32 cellular contexts compared by ENCODE assay signal in the genomic region with DNA sequence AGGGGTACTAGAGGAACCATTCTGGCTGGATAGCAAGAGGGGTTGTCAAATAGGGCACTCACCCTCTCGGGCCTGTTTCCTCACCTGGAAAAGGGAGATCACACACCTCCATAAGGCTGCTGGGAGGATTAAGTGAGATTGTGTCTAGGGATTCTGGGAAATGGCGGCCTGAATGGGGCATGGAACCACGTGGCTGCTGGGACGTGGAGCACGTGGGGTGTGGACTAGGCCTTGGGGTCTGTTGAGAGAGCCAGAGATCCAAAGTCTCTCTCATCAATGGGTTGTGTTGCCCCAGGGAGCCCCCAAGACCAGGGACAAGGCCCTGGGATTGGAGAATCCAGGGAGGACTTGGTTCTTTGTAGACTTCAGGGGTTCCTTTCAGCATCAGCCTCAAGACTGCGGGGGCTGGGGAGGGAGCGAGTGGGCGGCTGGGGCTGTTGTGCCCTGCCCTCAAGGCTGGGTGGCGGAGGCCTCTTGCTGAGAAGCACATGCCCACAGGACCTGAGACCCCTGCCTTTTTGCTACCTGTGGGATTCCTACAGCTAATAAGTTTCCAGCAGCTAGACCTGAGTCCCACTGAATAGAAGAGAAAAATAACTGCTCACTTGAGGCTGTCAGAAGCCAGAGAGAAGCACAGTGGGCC. TPM values are rescaled to one million over a fixed set of nuclear protein-coding genes. Genes with fewer than 3 reads are reported as not detected.
"Had no signal": no experiment of that assay in that cellular context is flagged by ENCODE, and none has a peak within 500 bp of the region (broad histone marks: within the 10 kb centered on the region; RNA-seq: fewer than 3 reads in every experiment).

No MANE protein-coding gene starts in this region.

- DNase-seq: activated CD4-positive, alpha-beta memory T cell treated with anti-CD3 and anti-CD28 coated beads, Interleukin-2, amount 10 ng/mL, durations not matched to agents 7 days and 5 days; activated CD4-positive, alpha-beta T cell treated with anti-CD3 and anti-CD28 coated beads for 1 hour; activated CD4-positive, alpha-beta T cell treated with anti-CD3 and anti-CD28 coated beads for 4 hours; activated CD4-positive, alpha-beta T cell treated with anti-CD3 and anti-CD28 coated beads, Interleukin-2, amount 10 ng/mL, durations not matched to agents 7 days and 5 days; activated CD4-positive, alpha-beta T cell treated with anti-CD3 and anti-CD28 coated beads, Interleukin-2, amount 50 U/mL, for 4 hours; activated CD8-positive, alpha-beta memory T cell treated with anti-CD3 and anti-CD28 coated beads, Interleukin-2, amount 50 U/mL, for 48 hours; activated gamma-delta T cell; activated naive CD4-positive, alpha-beta T cell; activated naive CD4-positive, alpha-beta T cell treated with anti-CD3 and anti-CD28 coated beads, Interleukin-2, amount 10 ng/mL, durations not matched to agents 7 days and 5 days; activated naive CD8-positive, alpha-beta T cell treated with anti-CD3 and anti-CD28 coated beads, Interleukin-2, amount 10 ng/mL, durations not matched to agents 7 days and 5 days; activated T-cell treated with anti-CD3 and anti-CD28 coated beads for 4 hours; activated T-cell treated with anti-CD3 and anti-CD28 coated beads, Interleukin-2, amount 50 U/mL, for 24 hours; activated T-cell treated with anti-CD3 and anti-CD28 coated beads, Interleukin-2, amount 50 U/mL, for 72 hours; dorsolateral prefrontal cortex; effector memory CD4-positive, alpha-beta T cell; erythroblast; foreskin keratinocyte; gastrocnemius medialis; glutamatergic neuron; T-helper 2 cell had no signal

- H3K9me3 ChIP-seq: ascending aorta, breast epithelium, esophagus muscularis mucosa, gastrocnemius medialis had no signal

- H3K4me1 Mint-ChIP-seq: activated CD4-positive, alpha-beta memory T cell treated with anti-CD3 and anti-CD28 coated beads, Interleukin-2, amount 10 ng/mL, durations not matched to agents 7 days and 5 days; activated CD4-positive, alpha-beta T cell treated with anti-CD3 and anti-CD28 coated beads, Interleukin-2, amount 10 ng/mL, durations not matched to agents 7 days and 5 days; activated naive CD4-positive, alpha-beta T cell treated with anti-CD3 and anti-CD28 coated beads, Interleukin-2, amount 10 ng/mL, durations not matched to agents 7 days and 5 days; activated naive CD8-positive, alpha-beta T cell treated with anti-CD3 and anti-CD28 coated beads, Interleukin-2, amount 10 ng/mL, durations not matched to agents 7 days and 5 days; brain; central memory CD8-positive, alpha-beta T cell had no signal

- ATAC-seq: activated naive CD4-positive, alpha-beta T cell treated with anti-CD3 and anti-CD28 coated beads, Interleukin-2, amount 50 U/mL, for 72 hours; activated T-cell treated with anti-CD3 and anti-CD28 coated beads, Interleukin-2, amount 50 U/mL, for 72 hours; foreskin keratinocyte; gastrocnemius medialis; WTC11 had no signal

- H3K4me3 Mint-ChIP-seq: activated CD4-positive, alpha-beta memory T cell treated with anti-CD3 and anti-CD28 coated beads, Interleukin-2, amount 10 ng/mL, durations not matched to agents 7 days and 5 days; activated CD4-positive, alpha-beta T cell treated with anti-CD3 and anti-CD28 coated beads, Interleukin-2, amount 10 ng/mL, durations not matched to agents 7 days and 5 days; activated naive CD4-positive, alpha-beta T cell treated with anti-CD3 and anti-CD28 coated beads, Interleukin-2, amount 10 ng/mL, durations not matched to agents 7 days and 5 days; activated naive CD8-positive, alpha-beta T cell treated with anti-CD3 and anti-CD28 coated beads, Interleukin-2, amount 10 ng/mL, durations not matched to agents 7 days and 5 days; activated T-cell treated with anti-CD3 and anti-CD28 coated beads, Interleukin-2, amount 50 U/mL, for 24 hours; activated T-cell treated with anti-CD3 and anti-CD28 coated beads, Interleukin-2, amount 50 U/mL, for 72 hours; brain; central memory CD8-positive, alpha-beta T cell; dendritic cell treated with granulocyte-macrophage colony-stimulating factor and Interleukin-4, amounts not matched to agents 40 ng/mL and 50 ng/mL, for 4 days; WTC11 had no signal

- H3K36me3 ChIP-seq: ascending aorta, breast epithelium, cardiac muscle cell, gastrocnemius medialis had no signal

- H3K27ac Mint-ChIP-seq: activated CD4-positive, alpha-beta memory T cell treated with anti-CD3 and anti-CD28 coated beads, Interleukin-2, amount 10 ng/mL, durations not matched to agents 7 days and 5 days; activated CD4-positive, alpha-beta T cell treated with anti-CD3 and anti-CD28 coated beads, Interleukin-2, amount 10 ng/mL, durations not matched to agents 7 days and 5 days; activated naive CD4-positive, alpha-beta T cell treated with anti-CD3 and anti-CD28 coated beads, Interleukin-2, amount 10 ng/mL, durations not matched to agents 7 days and 5 days; activated naive CD8-positive, alpha-beta T cell treated with anti-CD3 and anti-CD28 coated beads, Interleukin-2, amount 10 ng/mL, durations not matched to agents 7 days and 5 days; activated T-cell treated with anti-CD3 and anti-CD28 coated beads, Interleukin-2, amount 50 U/mL, for 24 hours; activated T-cell treated with anti-CD3 and anti-CD28 coated beads, Interleukin-2, amount 50 U/mL, for 72 hours; brain; dendritic cell treated with granulocyte-macrophage colony-stimulating factor and Interleukin-4, amounts not matched to agents 40 ng/mL and 50 ng/mL, for 4 days; WTC11 had no signal

- H3K4me1 ChIP-seq: ascending aorta, breast epithelium, esophagus muscularis mucosa, foreskin keratinocyte had no signal

- H3K9me3 Mint-ChIP-seq: activated CD4-positive, alpha-beta memory T cell treated with anti-CD3 and anti-CD28 coated beads, Interleukin-2, amount 10 ng/mL, durations not matched to agents 7 days and 5 days; activated CD4-positive, alpha-beta T cell treated with anti-CD3 and anti-CD28 coated beads, Interleukin-2, amount 10 ng/mL, durations not matched to agents 7 days and 5 days; activated naive CD4-positive, alpha-beta T cell treated with anti-CD3 and anti-CD28 coated beads, Interleukin-2, amount 10 ng/mL, durations not matched to agents 7 days and 5 days; activated naive CD4-positive, alpha-beta T cell treated with anti-CD3 and anti-CD28 coated beads, Interleukin-2, amount 50 U/mL, for 72 hours; activated naive CD8-positive, alpha-beta T cell treated with anti-CD3 and anti-CD28 coated beads, Interleukin-2, amount 10 ng/mL, durations not matched to agents 7 days and 5 days; activated T-cell treated with anti-CD3 and anti-CD28 coated beads, Interleukin-2, amount 50 U/mL, for 24 hours; activated T-cell treated with anti-CD3 and anti-CD28 coated beads, Interleukin-2, amount 50 U/mL, for 72 hours; central memory CD8-positive, alpha-beta T cell; dendritic cell treated with granulocyte-macrophage colony-stimulating factor and Interleukin-4, amounts not matched to agents 40 ng/mL and 50 ng/mL, for 4 days; WTC11 had no signal

- H3K36me3 Mint-ChIP-seq: activated naive CD4-positive, alpha-beta T cell treated with anti-CD3 and anti-CD28 coated beads, Interleukin-2, amount 10 ng/mL, durations not matched to agents 7 days and 5 days; activated naive CD4-positive, alpha-beta T cell treated with anti-CD3 and anti-CD28 coated beads, Interleukin-2, amount 50 U/mL, for 72 hours; activated naive CD8-positive, alpha-beta T cell treated with anti-CD3 and anti-CD28 coated beads, Interleukin-2, amount 10 ng/mL, durations not matched to agents 7 days and 5 days; brain; WTC11 had no signal

- H3K4me3 ChIP-seq: ascending aorta, breast epithelium, cardiac muscle cell, coronary artery, dorsolateral prefrontal cortex, esophagus muscularis mucosa, gastrocnemius medialis had no signal

- H3K27me3 ChIP-seq: ascending aorta, cardiac muscle cell, dorsolateral prefrontal cortex, foreskin keratinocyte, gastrocnemius medialis had no signal

- H3K27ac ChIP-seq: ascending aorta, breast epithelium, cardiac muscle cell, coronary artery, dorsolateral prefrontal cortex, esophagus muscularis mucosa, foreskin keratinocyte had no signal

RNA-seq across cellular contexts. Expression of a gene that starts 3.4 kb away (rescaled TPM):
- total RNA-seq: activated CD4-positive, alpha-beta memory T cell treated with anti-CD3 and anti-CD28 coated beads, Interleukin-2, amount 10 ng/mL, durations not matched to agents 7 days and 5 days; activated CD4-positive, alpha-beta T cell treated with anti-CD3 and anti-CD28 coated beads, Interleukin-2, amount 10 ng/mL, durations not matched to agents 7 days and 5 days; activated naive CD4-positive, alpha-beta T cell treated with anti-CD3 and anti-CD28 coated beads, Interleukin-2, amount 50 U/mL, for 72 hours; activated naive CD8-positive, alpha-beta T cell treated with anti-CD3 and anti-CD28 coated beads, Interleukin-2, amount 10 ng/mL, durations not matched to agents 7 days and 5 days; activated T-cell treated with anti-CD3 and anti-CD28 coated beads, Interleukin-2, amount 50 U/mL, for 72 hours; ascending aorta; breast epithelium; cerebellum; esophagus muscularis mucosa; foreskin keratinocyte; T-helper 1 cell treated with Interleukin-12 subunit alpha and Interleukin-12 subunit beta and Interleukin-4 antibody, amounts not matched to agents 30 ng/mL and 1 ng/mL, for 36 hours; WTC11 had no signal
